ENCODE assay signal across 1 cellular context in the genomic region with DNA sequence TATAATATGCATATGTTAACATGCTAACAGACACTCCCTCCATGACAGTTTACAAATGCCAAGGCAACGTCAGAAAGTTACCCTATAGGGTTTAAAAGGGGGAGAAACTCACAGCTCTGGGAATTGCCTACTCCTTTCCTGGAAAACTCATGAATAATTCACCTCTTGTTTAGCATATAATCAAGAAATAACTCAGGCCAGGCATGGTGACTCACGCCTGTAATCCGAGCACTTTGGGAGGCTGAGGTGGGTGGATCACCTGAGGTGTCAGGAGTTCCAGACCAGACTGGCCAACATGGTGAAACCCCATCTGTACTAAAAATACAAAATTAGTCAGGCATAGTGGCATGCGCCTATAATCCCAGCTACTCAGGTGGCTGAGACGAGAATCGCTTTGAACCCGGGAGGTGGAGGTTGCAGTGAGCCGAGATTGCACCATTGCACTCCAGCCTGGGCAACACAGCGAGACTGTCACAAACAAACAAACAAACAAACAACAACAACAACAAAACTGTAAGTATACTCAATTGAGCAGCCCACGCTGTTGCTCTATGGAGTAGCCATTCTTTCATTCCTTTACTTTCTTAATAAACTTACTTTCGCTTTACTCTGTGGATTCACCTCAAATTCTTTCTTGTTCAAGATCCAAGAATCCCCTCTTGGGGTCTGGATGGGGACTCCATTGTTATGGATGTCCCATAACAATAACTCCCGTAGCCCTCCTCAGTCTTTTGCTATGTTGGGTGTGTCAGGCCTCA.
TF ChIP-seq lines count a peak whose summit lies in the region.

No MANE protein-coding gene starts in this region.

TF ChIP-seq in HCT116, 20 proteins besides CTCF, POLR2A, EP300 and RAD21:
- TF ChIP-seq, protein P1, sequence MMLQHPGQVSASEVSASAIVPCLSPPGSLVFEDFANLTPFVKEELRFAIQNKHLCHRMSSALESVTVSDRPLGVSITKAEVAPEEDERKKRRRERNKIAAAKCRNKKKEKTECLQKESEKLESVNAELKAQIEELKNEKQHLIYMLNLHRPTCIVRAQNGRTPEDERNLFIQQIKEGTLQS (IDR thresholded peaks at IDR 0.05): peak; percentile 33; the same call in 1 of the 2 replicates
- TF ChIP-seq CBX3 (IDR thresholded peaks at IDR 0.05; ENCODE audit: low read depth): peak; percentile 80; the same call in 1 of the 2 replicates
- peak; percentile 73 for TF ChIP-seq FOSL1 (IDR thresholded peaks at IDR 0.05; ENCODE audit: low read depth)
- peak; percentile 84 for TF ChIP-seq JUND (IDR thresholded peaks at IDR 0.05)
- peak; percentile 58 for TF ChIP-seq SP1 (IDR thresholded peaks at IDR 0.05; ENCODE audit: low read depth)
- TF ChIP-seq SRF (IDR thresholded peaks at IDR 0.05; ENCODE audit: low read depth): peak; percentile 30; the same call in 1 of the 2 replicates
- TF ChIP-seq CEBPB (IDR thresholded peaks at IDR 0.05; ENCODE audit: low read depth): peak; percentile 85
- TF ChIP-seq, protein P2, sequence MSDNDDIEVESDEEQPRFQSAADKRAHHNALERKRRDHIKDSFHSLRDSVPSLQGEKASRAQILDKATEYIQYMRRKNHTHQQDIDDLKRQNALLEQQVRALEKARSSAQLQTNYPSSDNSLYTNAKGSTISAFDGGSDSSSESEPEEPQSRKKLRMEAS (IDR thresholded peaks at IDR 0.05): peak; percentile 77
- TF ChIP-seq EGR1 (IDR thresholded peaks at IDR 0.05; ENCODE audit: low read depth): peak; percentile 87
- 0 out of 2 replicates have a peak, but pooled peaks have one; percentile 30 for TF ChIP-seq SIN3A (IDR thresholded peaks at IDR 0.05; ENCODE audit: low read depth)
